8 cellular contexts compared by ENCODE assay signal in genomic region chr20:35092524-35093244, GRCh38. TPM values are rescaled to one million over a fixed set of nuclear protein-coding genes. Genes with fewer than 3 reads are reported as not detected.
A peak's percentile ranks its signal among the peaks of the same experiment; 100 is the strongest.
DNase-seq lines count a peak whose midpoint lies in the region; ATAC-seq and TF ChIP-seq lines count a peak whose summit lies in the region.

TSS of gene TRPC4AP (minus strand) at chr20:35092807. CDS start at chr20:35092781, 26 bp downstream.

- H3F3A ChIP-seq in MM.1S (ENCODE audit: insufficient read depth, low read length): no peaks in the 10 kb centered on the region

- H3K36me3 ChIP-seq in GM06990 (ENCODE audit: control insufficient read depth, insufficient read depth, low read length) (peaks cover 3% of the 10 kb centered on the region; the same call in 1 of the 2 replicates), MM.1S (replicated peaks; ENCODE audit: insufficient read depth, low read length) (no peaks in the 10 kb centered on the region), SK-N-MC (ENCODE audit: insufficient read depth, low read length) (no peaks in the 10 kb centered on the region), osteoblast (ENCODE audit: insufficient read depth, low read length) (peaks cover 10% of the 10 kb centered on the region), thoracic aorta (no peaks in the 10 kb centered on the region)

- peak within 1 kb of the TSS; percentile 95 for H3K4me3 ChIP-seq in GM06990 (replicated peaks; ENCODE audit: low read depth, low read length)
- peak within 1 kb of the TSS; percentile 93 for H3K4me3 ChIP-seq in MM.1S (ENCODE audit: low read length)
- H3K4me3 ChIP-seq in SK-N-MC: peak within 1 kb of the TSS; percentile 94
- H3K4me3 ChIP-seq in osteoblast (ENCODE audit: insufficient read depth, low read length): peak within 1 kb of the TSS; percentile 95
- H3K4me3 ChIP-seq in thoracic aorta: peak within 1 kb of the TSS; percentile 90

- TF ChIP-seq CTCF in GM06990 (IDR thresholded peaks at IDR 0.05; ENCODE audit: insufficient read depth, low read length, poor library complexity, severe bottlenecking) (peak; percentile 79), MM.1S (IDR thresholded peaks at IDR 0.05; ENCODE audit: low read length) (peak; percentile 90), osteoblast (IDR thresholded peaks at IDR 0.05; ENCODE audit: extremely low read depth, low read depth, low read length) (peak; percentile 87), thoracic aorta (IDR thresholded peaks at IDR 0.05) (peak; percentile 98)

- peak; percentile 95 for DNase-seq in GM06990 (ENCODE audit: extremely low read depth, insufficient read length)
- peak; percentile 86 for DNase-seq in HCEC 1CT
- peak; percentile 88 for DNase-seq in MM.1S
- DNase-seq in SK-N-MC (ENCODE audit: low read depth, low spot score): no peak
- peak; percentile 88 for DNase-seq in activated naive CD4-positive, alpha-beta T cell treated with anti-CD3 and anti-CD28 coated beads, Interleukin-2, amount 50 U/mL, for 16 hours
- DNase-seq in glomerular endothelial cell (ENCODE audit: extremely low read depth, low read depth, low spot score): no peak
- peak; percentile 97 for DNase-seq in osteoblast (ENCODE audit: insufficient read length, low spot score, missing footprints)
- peak; percentile 56 for DNase-seq in thoracic aorta (ENCODE audit: low spot score)

- no peaks in the 10 kb centered on the region; the same call in 1 of the 2 replicates for H4K20me1 ChIP-seq in MM.1S (ENCODE audit: insufficient read depth, low read length)
- peaks cover 35% of the 10 kb centered on the region for H4K20me1 ChIP-seq in osteoblast (ENCODE audit: insufficient read depth, low read length)

- peaks cover 48% of the 10 kb centered on the region for H3K79me2 ChIP-seq in MM.1S (ENCODE audit: low read length)
- peaks cover 49% of the 10 kb centered on the region for H3K79me2 ChIP-seq in osteoblast (ENCODE audit: insufficient read depth, low read length)

- H3K27me3 ChIP-seq in GM06990 (replicated peaks; ENCODE audit: control insufficient read depth, insufficient read depth, low read length): no peaks in the 10 kb centered on the region
- no peaks in the 10 kb centered on the region for H3K27me3 ChIP-seq in MM.1S (replicated peaks; ENCODE audit: insufficient read depth, low read length)
- no peaks in the 10 kb centered on the region for H3K27me3 ChIP-seq in osteoblast (ENCODE audit: insufficient read depth, low read length)
- H3K27me3 ChIP-seq in thoracic aorta (replicated peaks; ENCODE audit: insufficient read depth): no peaks in the 10 kb centered on the region

- peak within 1 kb of the TSS; percentile 86 for H2AFZ ChIP-seq in MM.1S (ENCODE audit: low read length)
- peak within 1 kb of the TSS; percentile 97 for H2AFZ ChIP-seq in osteoblast (ENCODE audit: low read length)

- H3K9me3 ChIP-seq in MM.1S (replicated peaks; ENCODE audit: insufficient read depth, low read length) (no peaks in the 10 kb centered on the region), SK-N-MC (ENCODE audit: low read depth, low read length) (no peaks in the 10 kb centered on the region; the same call in 1 of the 2 replicates), osteoblast (ENCODE audit: low read depth, low read length) (no peaks in the 10 kb centered on the region), thoracic aorta (no peaks in the 10 kb centered on the region)

- H3K27ac ChIP-seq in MM.1S (ENCODE audit: low read length) (peak within 1 kb of the TSS; percentile 44; the same call in 1 of the 2 replicates), SK-N-MC (peak within 1 kb of the TSS; percentile 89), osteoblast (ENCODE audit: low read depth, low read length) (peak within 1 kb of the TSS; percentile 95), thoracic aorta (peak within 1 kb of the TSS; percentile 89 to 90)

- peak within 1 kb of the TSS; percentile 72 for H3K4me2 ChIP-seq in MM.1S (ENCODE audit: low read depth, low read length)
- peak within 1 kb of the TSS; percentile 95 for H3K4me2 ChIP-seq in osteoblast (ENCODE audit: insufficient read depth, low read length)

- no peaks in the 10 kb centered on the region for H3K9me2 ChIP-seq in MM.1S (replicated peaks; ENCODE audit: insufficient read depth, low read length)

- peaks cover 12% of the 10 kb centered on the region for H3K4me1 ChIP-seq in MM.1S (ENCODE audit: low read length)
- peaks cover 40% of the 10 kb centered on the region for H3K4me1 ChIP-seq in osteoblast (ENCODE audit: insufficient read depth, low read length)
- H3K4me1 ChIP-seq in thoracic aorta (ENCODE audit: control insufficient read depth in 1 of 2, low read depth in 2 of 2): peaks cover 15 to 34% of the 10 kb centered on the region in 2 donors

- peak within 1 kb of the TSS; percentile 87 for H3K9ac ChIP-seq in MM.1S (ENCODE audit: low read length)
- peak within 1 kb of the TSS; percentile 91 for H3K9ac ChIP-seq in SK-N-MC (ENCODE audit: insufficient read length)

- peak; percentile 83 for ATAC-seq in thoracic aorta (ENCODE audit: insufficient number of reproducible peaks, low FRiP score, low read depth)

RNA-seq across cellular contexts. Expression of gene TRPC4AP, which starts in this region (rescaled TPM):
- total RNA-seq in glomerular endothelial cell (94.3 and 104 TPM in 2 replicates), osteoblast (98.7 and 98.8 TPM in 2 replicates), thoracic aorta (10 to 100 TPM; 65.8 to 73.6 TPM)

Comparison
In these comparisons a context has a peak if more than half of its experiments do, and no peak if none do; other contexts are left out.
1. DNase-seq: peak in GM06990 (single experiment), HCEC 1CT (single experiment), MM.1S (single experiment), activated naive CD4-positive, alpha-beta T cell treated with anti-CD3 and anti-CD28 coated beads, Interleukin-2, amount 50 U/mL, for 16 hours (single experiment), osteoblast (single experiment) and thoracic aorta (single experiment); none in SK-N-MC (single experiment) and glomerular endothelial cell (single experiment).
2. H3K27ac ChIP-seq: peak in every context shown above with its lines; median percentile 95 in osteoblast; 90 in thoracic aorta; 89 in SK-N-MC; 44 in MM.1S.
3. Peak in every context shown above with its lines, with median percentiles within 50 percentile points of each other: H3K4me3 ChIP-seq and CTCF ChIP-seq.